In the genomic region with DNA sequence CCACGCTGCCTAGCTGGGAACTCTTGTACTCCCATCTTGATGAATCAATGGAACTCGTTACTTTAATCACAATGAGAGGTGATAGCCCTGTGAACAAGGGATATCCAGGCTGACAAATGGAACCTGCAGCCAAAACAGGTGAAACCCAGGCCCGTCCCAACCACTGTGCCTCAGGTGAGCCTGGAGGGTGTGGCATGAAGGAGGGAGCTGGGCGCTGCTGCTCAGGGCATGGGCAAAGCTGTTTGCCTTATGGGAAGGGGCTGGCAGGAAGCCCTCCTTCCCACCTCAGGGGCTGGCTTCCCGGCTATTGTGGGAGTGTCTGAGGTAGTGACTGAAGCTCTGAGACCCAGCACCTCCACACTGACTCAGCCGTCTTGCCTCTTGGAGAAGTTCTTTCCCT, we compare ENCODE assay signal across 3 cellular contexts.
"Had no signal": no experiment of that assay in that cellular context is flagged by ENCODE, and none has a peak within 500 bp of the region (broad histone marks: within the 10 kb centered on the region; RNA-seq: fewer than 3 reads in every experiment).

No MANE protein-coding gene starts in this region.

- ATAC-seq: GM12878 had no signal

- H3K4me3 ChIP-seq: GM12878 had no signal

- DNase-seq: GDM1, GF-D8 had no signal
